ENCODE assay signal across 6 cellular contexts in the genomic region with DNA sequence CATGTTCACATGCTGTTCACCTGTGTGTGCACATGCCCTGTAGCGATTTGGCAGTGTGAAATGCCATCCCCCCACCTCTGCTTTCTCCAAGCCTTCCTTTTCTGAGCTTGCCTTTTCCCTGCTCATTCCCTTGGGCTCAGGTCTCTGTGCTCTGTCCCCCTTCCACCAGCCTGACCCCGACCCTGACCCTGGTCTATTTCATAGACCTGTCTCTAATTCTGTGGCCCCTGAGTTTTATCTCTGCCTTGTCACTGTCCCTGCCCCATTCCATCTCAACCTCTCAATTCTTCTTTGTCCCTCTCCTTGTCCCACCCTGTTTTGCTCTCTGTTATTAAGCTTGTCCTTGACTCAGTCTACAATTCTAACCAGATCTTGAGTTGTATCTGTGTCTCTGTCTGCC. TPM values are rescaled to one million over a fixed set of nuclear protein-coding genes. Genes with fewer than 3 reads are reported as not detected.
DNase-seq lines count a peak whose midpoint lies in the region; ATAC-seq and TF ChIP-seq lines count a peak whose summit lies in the region.

No MANE protein-coding gene starts in this region.

- H3K27ac Mint-ChIP-seq in WTC11 = peak overlapping the region; percentile 96

- POLR2A ChIA-PET in AG04449 (lab: Yijun Ruan, JAX) (interaction anchor here (1.2 kb wide), 1 partner anchor 12 kb away, joined by 6 read pairs; no protein-coding TSS in a partner anchor), WTC11 (lab: Charles Lee) (interaction anchor here (0.6 to 2.1 kb wide), 6 partner anchors 11 to 288 kb away, joined by 3 to 5 read pairs (median 4); partner anchors contain the start of genes DELE1, HDAC3, RELL2 and RNF14)

- H3K9me3 Mint-ChIP-seq in WTC11 = peaks cover 4% of the 10 kb centered on the region; the same call in 1 of the 2 replicates

- no peaks in the 10 kb centered on the region for H3K27me3 Mint-ChIP-seq in WTC11 (ENCODE audit: low read depth)

- ATAC-seq in WTC11 (peak; percentile 1; the same call in 1 of the 2 replicates), GM21381 (IDR thresholded peaks at IDR 0.05; ENCODE audit: unreplicated experiment) (no peak)

- H3K36me3 Mint-ChIP-seq in WTC11 = peaks cover 21% of the 10 kb centered on the region

- H3K27ac ChIP-seq in layer of hippocampus (ENCODE audit: low read depth, low read length) = peak overlapping the region; percentile 52

- CTCF ChIA-PET in AG04449 (lab: Yijun Ruan, JAX) = interaction anchor here (0.9 to 6.2 kb wide), 8 partner anchors 12 to 287 kb away, joined by 3 to 74 read pairs (median 14); partner anchors contain the start of genes DIAPH1 and RNF14
- CTCF ChIA-PET in WTC11 (lab: Charles Lee) = interaction anchor here (0.6 to 4.1 kb wide), 20 partner anchors 11 to 288 kb away, joined by 3 to 36 read pairs (median 6); partner anchors contain the start of genes DIAPH1, FCHSD1, HDAC3 and PCDH1

- peaks cover 45% of the 10 kb centered on the region for H3K4me1 Mint-ChIP-seq in WTC11

- H3K4me3 Mint-ChIP-seq in WTC11 = peak overlapping the region; percentile 84

- no peak for DNase-seq in AG04449 (ENCODE audit: low read depth, low spot score)
- DNase-seq in WTC11 (ENCODE audit: low spot score) = no peak
- DNase-seq in DMS53 treated with DMSO at 0.1 percent for 48 hours (lab: John Stamatoyannopoulos, UW; ENCODE audit: unreplicated experiment) = no peak
- DNase-seq in HuH-7 (ENCODE audit: low spot score) = no peak

- H3K27me3 ChIP-seq in layer of hippocampus (ENCODE audit: control insufficient read depth, insufficient read depth, low read length) = no peaks in the 10 kb centered on the region

- no peak for TF ChIP-seq CTCF in AG04449 (IDR thresholded peaks at IDR 0.05; ENCODE audit: insufficient read depth, low read length, missing control alignments)
- TF ChIP-seq CTCF in WTC11 (IDR thresholded peaks at IDR 0.05) = no peak

- H3K4me3 ChIP-seq in AG04449 (ENCODE audit: low read depth, low read length) = peak overlapping the region; percentile 58

TF ChIP-seq in WTC11, 78 proteins besides CTCF, POLR2A, EP300 and RAD21:
- 0 out of 2 replicates have a peak, but pooled peaks have one; percentile 11 for TF ChIP-seq ZNF232 (CRISPR knock-in tag; IDR thresholded peaks at IDR 0.05)
- TF ChIP-seq, protein P1, sequence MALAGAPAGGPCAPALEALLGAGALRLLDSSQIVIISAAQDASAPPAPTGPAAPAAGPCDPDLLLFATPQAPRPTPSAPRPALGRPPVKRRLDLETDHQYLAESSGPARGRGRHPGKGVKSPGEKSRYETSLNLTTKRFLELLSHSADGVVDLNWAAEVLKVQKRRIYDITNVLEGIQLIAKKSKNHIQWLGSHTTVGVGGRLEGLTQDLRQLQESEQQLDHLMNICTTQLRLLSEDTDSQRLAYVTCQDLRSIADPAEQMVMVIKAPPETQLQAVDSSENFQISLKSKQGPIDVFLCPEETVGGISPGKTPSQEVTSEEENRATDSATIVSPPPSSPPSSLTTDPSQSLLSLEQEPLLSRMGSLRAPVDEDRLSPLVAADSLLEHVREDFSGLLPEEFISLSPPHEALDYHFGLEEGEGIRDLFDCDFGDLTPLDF (CRISPR knock-in tag; IDR thresholded peaks at IDR 0.05) = 0 out of 2 replicates have a peak, but pooled peaks have one; percentile 16
- peak; percentile 7; the same call in 1 of the 2 replicates for TF ChIP-seq TP53 (CRISPR knock-in tag; IDR thresholded peaks at IDR 0.05)
- no peak for TF ChIP-seq USF1 (CRISPR knock-in tag; IDR thresholded peaks at IDR 0.05)
- 0 out of 2 replicates have a peak, but pooled peaks have one; percentile 23 for TF ChIP-seq KAT7 (CRISPR knock-in tag; IDR thresholded peaks at IDR 0.05; ENCODE audit: borderline replicate concordance)

RNA-seq across cellular contexts. Expression of gene ARAP3, which starts 0.7 kb away (rescaled TPM):
- total RNA-seq in WTC11 (2021) = 51.2 to 60.4 TPM (median 53.4 TPM) in 3 replicates

RNA-seq across cellular contexts. Expression of gene FCHSD1, which starts 30.1 kb away (rescaled TPM):
- 43.6 to 50.3 TPM (median 44.8 TPM) in 3 replicates for total RNA-seq in WTC11 (2021)

RNA-seq across cellular contexts. Expression of gene RELL2, which starts 44.5 kb away (rescaled TPM):
- total RNA-seq in WTC11 (2021) = 19.3 to 23.8 TPM (median 21.4 TPM) in 3 replicates

RNA-seq across cellular contexts. Expression of gene HDAC3, which starts 44.6 kb away (rescaled TPM):
- total RNA-seq in WTC11 (2021) = 84.7 to 96.2 TPM (median 94.5 TPM) in 3 replicates
